In genomic region chr11:93735627-93736026, GRCh38 we compare ENCODE assay signal across 16 cellular contexts. TPM values are rescaled to one million over a fixed set of nuclear protein-coding genes. Genes with fewer than 3 reads are reported as not detected.
DNase-seq lines count a peak whose midpoint lies in the region; ATAC-seq and TF ChIP-seq lines count a peak whose summit lies in the region.
"Had no signal": no experiment of that assay in that cellular context is flagged by ENCODE, and none has a peak within 500 bp of the region (broad histone marks: within the 10 kb centered on the region; RNA-seq: fewer than 3 reads in every experiment).

No MANE protein-coding gene starts in this region.

- H3K4me1 Mint-ChIP-seq in activated B cell treated with CpG ODN at 0.5 μM for 24 hours: peaks cover 71% of the 10 kb centered on the region
- peaks cover 30% of the 10 kb centered on the region for H3K4me1 Mint-ChIP-seq in memory B cell

- H3K9me3 ChIP-seq in BE2C (no peaks in the 10 kb centered on the region), HEK293 (ENCODE audit: control insufficient read depth, insufficient read depth, low read depth, low read length) (no peaks in the 10 kb centered on the region)
- H3K9me3 ChIP-seq: left lung had no signal

- H3K27me3 Mint-ChIP-seq in activated B cell treated with CpG ODN at 0.5 μM for 24 hours: no peaks in the 10 kb centered on the region
- no peaks in the 10 kb centered on the region for H3K27me3 Mint-ChIP-seq in memory B cell
- H3K27me3 Mint-ChIP-seq: stimulated activated naive B cell treated with anti-CD40 and anti-IgM and Interleukin-4, amounts not matched to agents 10 μg/mL and 1 μg/mL and 100 μg/mL, for 72 hours had no signal

- intact Hi-C loops in activated B cell treated with CpG ODN at 0.5 μM for 24 hours (cut with micrococcal nuclease): no loop called here

- POLR2A ChIA-PET in HEK293 (lab: Yijun Ruan, JAX): interaction anchor here (2.2 kb wide), 1 partner anchor 48 kb away, joined by 9 read pairs; the partner anchor contains the start of gene MED17
- POLR2A ChIA-PET in activated B cell treated with CpG ODN at 0.5 μM for 24 hours (lab: Charles Lee): interaction anchor here (1.1 kb wide), 1 partner anchor 61 kb away, joined by 3 read pairs; no protein-coding TSS in a partner anchor

- peaks cover 93% of the 10 kb centered on the region for H3K36me3 Mint-ChIP-seq in activated B cell treated with CpG ODN at 0.5 μM for 24 hours (ENCODE audit: low read depth)
- H3K36me3 Mint-ChIP-seq in memory B cell: peaks cover 39% of the 10 kb centered on the region

- no peak overlapping the region for H3K27ac ChIP-seq in HEK293 (ENCODE audit: extremely low read depth, low read depth, low read length)
- H3K27ac ChIP-seq: left lung had no signal

- ATAC-seq in activated B cell treated with CpG ODN at 0.5 μM for 24 hours (ENCODE audit: low read depth) (no peak), memory B cell (ENCODE audit: low read depth) (no peak), GM18907 (IDR thresholded peaks at IDR 0.05; ENCODE audit: unreplicated experiment) (no peak), GM19452 (IDR thresholded peaks at IDR 0.05; ENCODE audit: unreplicated experiment) (no peak), HG02798 (IDR thresholded peaks at IDR 0.05; ENCODE audit: poor library complexity, unreplicated experiment) (no peak)
- ATAC-seq: left lung; stimulated activated naive B cell treated with anti-CD40 and anti-IgM and Interleukin-4, amounts not matched to agents 10 μg/mL and 1 μg/mL and 100 μg/mL, for 72 hours had no signal

- H3K4me1 ChIP-seq in BE2C (no peaks in the 10 kb centered on the region), HEK293 (ENCODE audit: control insufficient read depth, insufficient read depth, low read length) (no peaks in the 10 kb centered on the region)

- H3K9me3 Mint-ChIP-seq in activated B cell treated with CpG ODN at 0.5 μM for 24 hours: no peaks in the 10 kb centered on the region
- no peaks in the 10 kb centered on the region for H3K9me3 Mint-ChIP-seq in memory B cell
- H3K9me3 Mint-ChIP-seq: stimulated activated naive B cell treated with anti-CD40 and anti-IgM and Interleukin-4, amounts not matched to agents 10 μg/mL and 1 μg/mL and 100 μg/mL, for 72 hours had no signal

- H3K4me3 Mint-ChIP-seq in activated B cell treated with CpG ODN at 0.5 μM for 24 hours (no peak overlapping the region), memory B cell (no peak overlapping the region)

- TF ChIP-seq CTCF in BE2C (IDR thresholded peaks at IDR 0.05; ENCODE audit: low read depth, low read length) (no peak), HEK293 (tag by site-specific recombination; IDR thresholded peaks at IDR 0.05) (no peak), activated B cell treated with CpG ODN at 0.5 μM for 24 hours (IDR thresholded peaks at IDR 0.05) (no peak)

- no peaks in the 10 kb centered on the region for H3K27me3 ChIP-seq in BE2C
- H3K27me3 ChIP-seq: left lung had no signal

- DNase-seq in BE2C (no peak), activated B cell treated with CpG ODN at 0.5 μM for 24 hours (no peak), memory B cell (ENCODE audit: low spot score in 2 of 2) (no peak), cerebellar cortex (ENCODE audit: low spot score) (no peak)
- DNase-seq: activated CD4-positive, alpha-beta T cell treated with anti-CD3 and anti-CD28 coated beads for 1 hour; COR-L47; dermis blood vessel endothelial cell; left lung; NCI-H1417; NCI-H69; nucleus accumbens; stimulated activated naive B cell treated with anti-CD40 and anti-IgM and Interleukin-4, amounts not matched to agents 10 μg/mL and 1 μg/mL and 100 μg/mL, for 72 hours had no signal

- peaks cover 99% of the 10 kb centered on the region for H3K36me3 ChIP-seq in BE2C
- H3K36me3 ChIP-seq in HEK293 (ENCODE audit: control insufficient read depth in 2 of 2, insufficient read depth in 1 of 2, low read length in 2 of 2): peaks cover 21 to 96% of the 10 kb centered on the region in 2 experiments

- H3K4me3 ChIP-seq in BE2C (ENCODE audit: low read depth, low read length): peak overlapping the region; percentile 5; the same call in 1 of the 2 replicates
- no peak overlapping the region for H3K4me3 ChIP-seq in HEK293 (ENCODE audit: low read depth, low read length)
- H3K4me3 ChIP-seq: left lung had no signal

- CTCF ChIA-PET in HEK293 (lab: Yijun Ruan, JAX): interaction anchor here (0.8 kb wide), 1 partner anchor 14 kb away, joined by 3 read pairs; no protein-coding TSS in a partner anchor
- CTCF ChIA-PET in activated B cell treated with CpG ODN at 0.5 μM for 24 hours (lab: Charles Lee): no interaction called here

- H3K27ac Mint-ChIP-seq in activated B cell treated with CpG ODN at 0.5 μM for 24 hours (peak overlapping the region; percentile 56), memory B cell (peak overlapping the region; percentile 98)

TF ChIP-seq in HEK293, 187 proteins besides CTCF, POLR2A, EP300 and RAD21:
- no peak for TF ChIP-seq ZNF155 (tag by site-specific recombination; IDR thresholded peaks at IDR 0.05)
- peak; percentile 64; the same call in 1 of the 2 replicates for TF ChIP-seq MZF1 (tag by site-specific recombination; IDR thresholded peaks at IDR 0.05; ENCODE audit: borderline replicate concordance)
- TF ChIP-seq ZNF558 (tag by site-specific recombination; IDR thresholded peaks at IDR 0.05): no peak

RNA-seq across cellular contexts. Expression of gene TAF1D, which starts 5.7 kb away (rescaled TPM):
- polyA plus RNA-seq in BE2C (2012; ENCODE audit: insufficient read depth, insufficient read length, low read depth): 83.7 TPM
- 258 and 315 TPM in 2 replicates for total RNA-seq in activated B cell treated with CpG ODN at 0.5 μM for 24 hours

RNA-seq across cellular contexts. Expression of gene C11orf54, which starts 5.8 kb away (rescaled TPM):
- polyA plus RNA-seq in BE2C (2012; ENCODE audit: insufficient read depth, insufficient read length, low read depth): 27.2 TPM
- total RNA-seq in activated B cell treated with CpG ODN at 0.5 μM for 24 hours: 23.7 and 30.1 TPM in 2 replicates

RNA-seq across cellular contexts. Expression of gene MED17, which starts 48.5 kb away (rescaled TPM):
- 27.8 TPM for polyA plus RNA-seq in BE2C (2012; ENCODE audit: insufficient read depth, insufficient read length, low read depth)
- 47.9 and 55.2 TPM in 2 replicates for total RNA-seq in activated B cell treated with CpG ODN at 0.5 μM for 24 hours
